14 cellular contexts compared by ENCODE assay signal in genomic region chr14:63952933-63953437, GRCh38.
DNase-seq lines count a peak whose midpoint lies in the region; ATAC-seq and TF ChIP-seq lines count a peak whose summit lies in the region.
"Had no signal": no experiment of that assay in that cellular context is flagged by ENCODE, and none has a peak within 500 bp of the region (broad histone marks: within the 10 kb centered on the region; RNA-seq: fewer than 3 reads in every experiment).

No MANE protein-coding gene starts in this region.

- peak; percentile 10 for DNase-seq in AG09309 (ENCODE audit: low read depth)
- DNase-seq in CD8-positive, alpha-beta memory T cell: no peak
- DNase-seq in left cardiac atrium: no peak
- no peak for DNase-seq in esophagus squamous epithelium (lab: John Stamatoyannopoulos, UW)
- no peak for DNase-seq in KBM-7
- no peak for DNase-seq in activated CD8-positive, alpha-beta memory T cell treated with anti-CD3 and anti-CD28 coated beads for 24 hours
- no peak for DNase-seq in activated effector memory CD4-positive, alpha-beta T cell treated with anti-CD3 and anti-CD28 coated beads, Interleukin-2, amount 50 U/mL, for 16 hours
- DNase-seq: activated T-cell treated with anti-CD3 and anti-CD28 coated beads, Interleukin-2, amount 50 U/mL, for 24 hours; body of pancreas; effector CD4-positive, alpha-beta T cell; midbrain; MV-4-11; NCI-H2081 treated with DMSO at 0.1 percent for 48 hours had no signal

- no peaks in the 10 kb centered on the region for H3K9me3 Mint-ChIP-seq in CD8-positive, alpha-beta memory T cell
- H3K9me3 Mint-ChIP-seq in activated T-helper 17 cell treated with anti-CD3 and anti-CD28 coated beads, Interleukin-2, amount 50 U/mL, for 72 hours: no peaks in the 10 kb centered on the region
- H3K9me3 Mint-ChIP-seq: activated T-cell treated with anti-CD3 and anti-CD28 coated beads, Interleukin-2, amount 50 U/mL, for 24 hours had no signal

- TF ChIP-seq CTCF in AG09309 (IDR thresholded peaks at IDR 0.05; ENCODE audit: control insufficient read depth, insufficient read depth, low read depth, low read length, missing control alignments) (no peak), esophagus squamous epithelium (IDR thresholded peaks at IDR 0.05) (no peak)

- POLR2A ChIA-PET in CD8-positive, alpha-beta memory T cell (lab: Charles Lee): no interaction called here

- in situ Hi-C loops in KBM-7 (cut with MboI; ENCODE audit: low pct_unique_long_range_greater_than_20kb, low sequenced_read_pairs): no loop called here

- H3K27me3 ChIP-seq in CD8-positive, alpha-beta memory T cell (ENCODE audit: insufficient read depth, low read length, poor library complexity, severe bottlenecking): no peaks in the 10 kb centered on the region
- no peaks in the 10 kb centered on the region for H3K27me3 ChIP-seq in esophagus squamous epithelium
- H3K27me3 ChIP-seq: body of pancreas had no signal

- CTCF ChIA-PET in CD8-positive, alpha-beta memory T cell (lab: Charles Lee): interaction anchor here (0.9 to 1.1 kb wide), 2 partner anchors 9 kb away, joined by 3 read pairs; no protein-coding TSS in a partner anchor

- H3K36me3 ChIP-seq in CD8-positive, alpha-beta memory T cell (ENCODE audit: insufficient read depth, low read length): peaks cover 18% of the 10 kb centered on the region
- peaks cover 6 to 76% (median 8%) of the 10 kb centered on the region in 3 donors for H3K36me3 ChIP-seq in esophagus squamous epithelium

- H3K36me3 Mint-ChIP-seq in CD8-positive, alpha-beta memory T cell: peaks cover 10 to 77% (median 32%) of the 10 kb centered on the region in 3 donors
- peaks cover 52% of the 10 kb centered on the region for H3K36me3 Mint-ChIP-seq in activated T-helper 17 cell treated with anti-CD3 and anti-CD28 coated beads, Interleukin-2, amount 50 U/mL, for 72 hours (ENCODE audit: low read depth)

- no peaks in the 10 kb centered on the region for H3K9me3 ChIP-seq in CD8-positive, alpha-beta memory T cell (ENCODE audit: low read length)
- no peaks in the 10 kb centered on the region for H3K9me3 ChIP-seq in esophagus squamous epithelium
- H3K9me3 ChIP-seq: body of pancreas had no signal

- no peak for ATAC-seq in activated T-helper 17 cell treated with anti-CD3 and anti-CD28 coated beads, Interleukin-2, amount 50 U/mL, for 72 hours (replicated peaks)
- ATAC-seq in left cardiac atrium: peak; percentile 19
- ATAC-seq: body of pancreas had no signal

- intact Hi-C loops in left cardiac atrium (cut with DNase I): loop anchor here in 1 of 2 donors (10.0 kb wide), 1 partner anchor 98 kb away; the partner anchor contains the start of gene SYNE2
- intact Hi-C loops in esophagus squamous epithelium (cut with DNase I): no loop called here

- H3K4me3 ChIP-seq in AG09309 (ENCODE audit: control insufficient read depth, low read depth, low read length) (no peak overlapping the region), esophagus squamous epithelium (no peak overlapping the region)
- no peak overlapping the region for H3K4me3 ChIP-seq in CD8-positive, alpha-beta memory T cell (ENCODE audit: low read length)
- H3K4me3 ChIP-seq: body of pancreas had no signal

- H3K4me1 Mint-ChIP-seq in CD8-positive, alpha-beta memory T cell: peaks cover 12 to 24% (median 20%) of the 10 kb centered on the region in 3 donors
- peaks cover 12% of the 10 kb centered on the region for H3K4me1 Mint-ChIP-seq in activated T-helper 17 cell treated with anti-CD3 and anti-CD28 coated beads, Interleukin-2, amount 50 U/mL, for 72 hours

- H3K4me3 Mint-ChIP-seq in CD8-positive, alpha-beta memory T cell: no peak overlapping the region
- no peak overlapping the region for H3K4me3 Mint-ChIP-seq in activated T-helper 17 cell treated with anti-CD3 and anti-CD28 coated beads, Interleukin-2, amount 50 U/mL, for 72 hours
- H3K4me3 Mint-ChIP-seq: activated T-cell treated with anti-CD3 and anti-CD28 coated beads, Interleukin-2, amount 50 U/mL, for 24 hours had no signal

- no peaks in the 10 kb centered on the region for H3K4me1 ChIP-seq in CD8-positive, alpha-beta memory T cell (ENCODE audit: insufficient read depth, low read length)
- peaks cover 0 to 16% (median 3%) of the 10 kb centered on the region in 3 donors for H3K4me1 ChIP-seq in esophagus squamous epithelium
- H3K4me1 ChIP-seq: body of pancreas had no signal

- peak overlapping the region in 7 of 8 donors; percentile 16 to 88 (median 32) for H3K27ac Mint-ChIP-seq in CD8-positive, alpha-beta memory T cell
- peak overlapping the region; percentile 24 for H3K27ac Mint-ChIP-seq in activated T-helper 17 cell treated with anti-CD3 and anti-CD28 coated beads, Interleukin-2, amount 50 U/mL, for 72 hours
- H3K27ac Mint-ChIP-seq: activated T-cell treated with anti-CD3 and anti-CD28 coated beads, Interleukin-2, amount 50 U/mL, for 24 hours had no signal

- no peak for TF ChIP-seq POLR2A in esophagus squamous epithelium (IDR thresholded peaks at IDR 0.05)

- no peaks in the 10 kb centered on the region for H3K27me3 Mint-ChIP-seq in CD8-positive, alpha-beta memory T cell
- H3K27me3 Mint-ChIP-seq in activated T-helper 17 cell treated with anti-CD3 and anti-CD28 coated beads, Interleukin-2, amount 50 U/mL, for 72 hours: no peaks in the 10 kb centered on the region
- H3K27me3 Mint-ChIP-seq: activated T-cell treated with anti-CD3 and anti-CD28 coated beads, Interleukin-2, amount 50 U/mL, for 24 hours had no signal

- H3K27ac ChIP-seq in CD8-positive, alpha-beta memory T cell (ENCODE audit: low read depth, low read length): no peak overlapping the region
- H3K27ac ChIP-seq in esophagus squamous epithelium: peak overlapping the region in 1 of 4 donors; percentile 11
- H3K27ac ChIP-seq: body of pancreas had no signal

- 84 to 85% methylated on average over 2 of the region's 2 CpGs for WGBS in esophagus squamous epithelium, 2 donors
